Comparison of ENCODE assay signal across 27 cellular contexts in genomic region chr11:105689636-105690035, GRCh38.
"Had no signal": no experiment of that assay in that cellular context is flagged by ENCODE, and none has a peak within 500 bp of the region (broad histone marks: within the 10 kb centered on the region; RNA-seq: fewer than 3 reads in every experiment).

No MANE protein-coding gene starts in this region.

- H3K27ac ChIP-seq: adrenal gland, body of pancreas, colonic mucosa, epithelial cell of prostate had no signal

- ATAC-seq: activated CD4-positive, alpha-beta T cell treated with anti-CD3 and anti-CD28 coated beads for 36 hours; activated naive CD8-positive, alpha-beta T cell treated with anti-CD3 and anti-CD28 coated beads, Interleukin-2, amount 50 U/mL, for 24 hours; activated T-cell treated with anti-CD3 and anti-CD28 coated beads, Interleukin-2, amount 50 U/mL, for 4 hours; body of pancreas; esophagus mucosa; T-helper 17 cell had no signal

- H3K27me3 ChIP-seq: adrenal gland, body of pancreas, colonic mucosa had no signal

- H3K4me3 ChIP-seq: adrenal gland, body of pancreas, colonic mucosa had no signal

- H3K4me1 ChIP-seq: adrenal gland, body of pancreas, colonic mucosa had no signal

- H3K36me3 ChIP-seq: adrenal gland, colonic mucosa had no signal

- DNase-seq: activated CD4-positive, alpha-beta memory T cell treated with anti-CD3 and anti-CD28 coated beads, Interleukin-2, amount 10 ng/mL, durations not matched to agents 7 days and 5 days; activated CD4-positive, alpha-beta T cell treated with anti-CD3 and anti-CD28 coated beads for 36 hours; activated CD4-positive, alpha-beta T cell treated with anti-CD3 and anti-CD28 coated beads, Interleukin-2, amount 10 ng/mL, durations not matched to agents 24 days and 14 days; activated CD4-positive, alpha-beta T cell treated with anti-CD3 and anti-CD28 coated beads, Interleukin-2, amount 50 U/mL, for 4 hours; activated CD4-positive, CD25-positive, alpha-beta regulatory T cell; activated CD4-positive, CD25-positive, alpha-beta regulatory T cell treated with anti-CD3 and anti-CD28 coated beads, Interleukin-2, amount 50 U/mL, for 72 hours; activated CD8-positive, alpha-beta memory T cell treated with anti-CD3 and anti-CD28 coated beads for 24 hours; activated effector memory CD4-positive, alpha-beta T cell treated with anti-CD3 and anti-CD28 coated beads, Interleukin-2, amount 50 U/mL, for 16 hours; activated naive CD4-positive, alpha-beta T cell treated with anti-CD3 and anti-CD28 coated beads for 36 hours; activated naive CD8-positive, alpha-beta T cell treated with anti-CD3 and anti-CD28 coated beads for 36 hours; activated naive CD8-positive, alpha-beta T cell treated with anti-CD3 and anti-CD28 coated beads, Interleukin-2, amount 50 U/mL, for 24 hours; activated T-cell treated with anti-CD3 and anti-CD28 coated beads, Interleukin-2, amount 50 U/mL, for 4 hours; adrenal gland; amygdala; aorta; body of pancreas; caudate nucleus; cerebellar nuclear complex; colonic mucosa; effector CD8-positive, alpha-beta T cell; foreskin fibroblast; head of caudate nucleus; T-helper 1 cell; T-helper 17 cell; T1000 had no signal

- H3K9me3 ChIP-seq: adrenal gland, body of pancreas, colonic mucosa had no signal
